In the genomic region with DNA sequence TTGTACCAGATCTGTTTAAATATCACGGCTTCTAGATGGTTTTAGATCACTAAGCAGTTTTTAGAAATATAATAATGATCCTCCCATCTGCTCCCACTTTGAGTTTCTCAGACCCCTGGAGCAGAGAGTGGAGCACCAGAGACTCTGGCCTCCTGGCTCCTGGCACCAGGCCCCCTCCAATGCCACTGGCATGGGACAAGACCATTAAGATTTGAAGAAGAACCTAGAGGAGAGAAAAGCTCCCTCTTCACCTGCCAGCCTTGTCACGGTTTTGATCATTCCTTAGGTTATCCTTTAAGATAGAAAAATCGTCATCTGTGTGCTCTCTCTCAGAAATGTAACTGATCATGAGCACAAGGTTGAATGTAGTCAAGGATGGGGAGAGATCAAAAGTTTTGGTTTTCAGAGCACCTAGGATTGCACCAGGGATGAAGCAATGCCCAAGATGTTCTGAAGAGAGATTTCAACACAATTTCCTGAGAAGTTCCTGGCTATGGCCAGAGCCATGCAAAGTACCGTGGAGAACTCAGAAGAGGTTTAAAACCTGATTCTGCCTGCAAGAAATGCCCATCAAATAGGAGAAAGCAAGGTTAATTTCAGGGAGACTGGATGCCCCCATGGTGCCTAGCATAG, we compare ENCODE assay signal across 1 cellular context.
TF ChIP-seq lines count a peak whose summit lies in the region.

No MANE protein-coding gene starts in this region.

TF ChIP-seq in SK-N-SH, 30 proteins besides CTCF, POLR2A, EP300 and RAD21:
- TF ChIP-seq, protein P1, sequence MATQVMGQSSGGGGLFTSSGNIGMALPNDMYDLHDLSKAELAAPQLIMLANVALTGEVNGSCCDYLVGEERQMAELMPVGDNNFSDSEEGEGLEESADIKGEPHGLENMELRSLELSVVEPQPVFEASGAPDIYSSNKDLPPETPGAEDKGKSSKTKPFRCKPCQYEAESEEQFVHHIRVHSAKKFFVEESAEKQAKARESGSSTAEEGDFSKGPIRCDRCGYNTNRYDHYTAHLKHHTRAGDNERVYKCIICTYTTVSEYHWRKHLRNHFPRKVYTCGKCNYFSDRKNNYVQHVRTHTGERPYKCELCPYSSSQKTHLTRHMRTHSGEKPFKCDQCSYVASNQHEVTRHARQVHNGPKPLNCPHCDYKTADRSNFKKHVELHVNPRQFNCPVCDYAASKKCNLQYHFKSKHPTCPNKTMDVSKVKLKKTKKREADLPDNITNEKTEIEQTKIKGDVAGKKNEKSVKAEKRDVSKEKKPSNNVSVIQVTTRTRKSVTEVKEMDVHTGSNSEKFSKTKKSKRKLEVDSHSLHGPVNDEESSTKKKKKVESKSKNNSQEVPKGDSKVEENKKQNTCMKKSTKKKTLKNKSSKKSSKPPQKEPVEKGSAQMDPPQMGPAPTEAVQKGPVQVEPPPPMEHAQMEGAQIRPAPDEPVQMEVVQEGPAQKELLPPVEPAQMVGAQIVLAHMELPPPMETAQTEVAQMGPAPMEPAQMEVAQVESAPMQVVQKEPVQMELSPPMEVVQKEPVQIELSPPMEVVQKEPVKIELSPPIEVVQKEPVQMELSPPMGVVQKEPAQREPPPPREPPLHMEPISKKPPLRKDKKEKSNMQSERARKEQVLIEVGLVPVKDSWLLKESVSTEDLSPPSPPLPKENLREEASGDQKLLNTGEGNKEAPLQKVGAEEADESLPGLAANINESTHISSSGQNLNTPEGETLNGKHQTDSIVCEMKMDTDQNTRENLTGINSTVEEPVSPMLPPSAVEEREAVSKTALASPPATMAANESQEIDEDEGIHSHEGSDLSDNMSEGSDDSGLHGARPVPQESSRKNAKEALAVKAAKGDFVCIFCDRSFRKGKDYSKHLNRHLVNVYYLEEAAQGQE (IDR thresholded peaks at IDR 0.05; ENCODE audit: low read depth, low read length), result no peak
- TF ChIP-seq MEF2A (IDR thresholded peaks at IDR 0.05; ENCODE audit: borderline replicate concordance, low read depth) (no peak), RFX5 (IDR thresholded peaks at IDR 0.05; ENCODE audit: low read length) (no peak), SMC3 (IDR thresholded peaks at IDR 0.05; ENCODE audit: low read depth, low read length) (no peak), MXI1 (IDR thresholded peaks at IDR 0.05; ENCODE audit: low read depth, low read length) (no peak), POLR2AphosphoS5 (IDR thresholded peaks at IDR 0.05; ENCODE audit: low read depth, low read length) (no peak), ELF1 (IDR thresholded peaks at IDR 0.05) (no peak), CHD2 (IDR thresholded peaks at IDR 0.05; ENCODE audit: low read length, partially characterized antibody) (no peak), FOXM1 (IDR thresholded peaks at IDR 0.05; ENCODE audit: low read depth) (no peak), TAF1 (IDR thresholded peaks at IDR 0.05; ENCODE audit: borderline replicate concordance, low read depth, low read length) (no peak), SIN3A (IDR thresholded peaks at IDR 0.05; ENCODE audit: borderline replicate concordance, low read depth, low read length) (no peak)
- TF ChIP-seq, protein P2, sequence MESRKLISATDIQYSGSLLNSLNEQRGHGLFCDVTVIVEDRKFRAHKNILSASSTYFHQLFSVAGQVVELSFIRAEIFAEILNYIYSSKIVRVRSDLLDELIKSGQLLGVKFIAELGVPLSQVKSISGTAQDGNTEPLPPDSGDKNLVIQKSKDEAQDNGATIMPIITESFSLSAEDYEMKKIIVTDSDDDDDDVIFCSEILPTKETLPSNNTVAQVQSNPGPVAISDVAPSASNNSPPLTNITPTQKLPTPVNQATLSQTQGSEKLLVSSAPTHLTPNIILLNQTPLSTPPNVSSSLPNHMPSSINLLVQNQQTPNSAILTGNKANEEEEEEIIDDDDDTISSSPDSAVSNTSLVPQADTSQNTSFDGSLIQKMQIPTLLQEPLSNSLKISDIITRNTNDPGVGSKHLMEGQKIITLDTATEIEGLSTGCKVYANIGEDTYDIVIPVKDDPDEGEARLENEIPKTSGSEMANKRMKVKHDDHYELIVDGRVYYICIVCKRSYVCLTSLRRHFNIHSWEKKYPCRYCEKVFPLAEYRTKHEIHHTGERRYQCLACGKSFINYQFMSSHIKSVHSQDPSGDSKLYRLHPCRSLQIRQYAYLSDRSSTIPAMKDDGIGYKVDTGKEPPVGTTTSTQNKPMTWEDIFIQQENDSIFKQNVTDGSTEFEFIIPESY (IDR thresholded peaks at IDR 0.05; ENCODE audit: borderline replicate concordance, low read depth), result no peak
- TF ChIP-seq, protein P3, sequence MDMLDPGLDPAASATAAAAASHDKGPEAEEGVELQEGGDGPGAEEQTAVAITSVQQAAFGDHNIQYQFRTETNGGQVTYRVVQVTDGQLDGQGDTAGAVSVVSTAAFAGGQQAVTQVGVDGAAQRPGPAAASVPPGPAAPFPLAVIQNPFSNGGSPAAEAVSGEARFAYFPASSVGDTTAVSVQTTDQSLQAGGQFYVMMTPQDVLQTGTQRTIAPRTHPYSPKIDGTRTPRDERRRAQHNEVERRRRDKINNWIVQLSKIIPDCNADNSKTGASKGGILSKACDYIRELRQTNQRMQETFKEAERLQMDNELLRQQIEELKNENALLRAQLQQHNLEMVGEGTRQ (IDR thresholded peaks at IDR 0.05; ENCODE audit: borderline replicate concordance, low read depth, low read length), result no peak
- TF ChIP-seq, protein P4, sequence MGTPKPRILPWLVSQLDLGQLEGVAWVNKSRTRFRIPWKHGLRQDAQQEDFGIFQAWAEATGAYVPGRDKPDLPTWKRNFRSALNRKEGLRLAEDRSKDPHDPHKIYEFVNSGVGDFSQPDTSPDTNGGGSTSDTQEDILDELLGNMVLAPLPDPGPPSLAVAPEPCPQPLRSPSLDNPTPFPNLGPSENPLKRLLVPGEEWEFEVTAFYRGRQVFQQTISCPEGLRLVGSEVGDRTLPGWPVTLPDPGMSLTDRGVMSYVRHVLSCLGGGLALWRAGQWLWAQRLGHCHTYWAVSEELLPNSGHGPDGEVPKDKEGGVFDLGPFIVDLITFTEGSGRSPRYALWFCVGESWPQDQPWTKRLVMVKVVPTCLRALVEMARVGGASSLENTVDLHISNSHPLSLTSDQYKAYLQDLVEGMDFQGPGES (IDR thresholded peaks at IDR 0.05; ENCODE audit: low read depth, low read length), result no peak
- TF ChIP-seq, protein P5, sequence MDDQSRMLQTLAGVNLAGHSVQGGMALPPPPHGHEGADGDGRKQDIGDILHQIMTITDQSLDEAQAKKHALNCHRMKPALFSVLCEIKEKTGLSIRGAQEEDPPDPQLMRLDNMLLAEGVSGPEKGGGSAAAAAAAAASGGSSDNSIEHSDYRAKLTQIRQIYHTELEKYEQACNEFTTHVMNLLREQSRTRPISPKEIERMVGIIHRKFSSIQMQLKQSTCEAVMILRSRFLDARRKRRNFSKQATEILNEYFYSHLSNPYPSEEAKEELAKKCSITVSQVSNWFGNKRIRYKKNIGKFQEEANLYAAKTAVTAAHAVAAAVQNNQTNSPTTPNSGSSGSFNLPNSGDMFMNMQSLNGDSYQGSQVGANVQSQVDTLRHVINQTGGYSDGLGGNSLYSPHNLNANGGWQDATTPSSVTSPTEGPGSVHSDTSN (IDR thresholded peaks at IDR 0.05), result no peak
